Comparison of ENCODE assay signal across 8 cellular contexts in genomic region chr1:26111530-26112406, GRCh38. TPM values are rescaled to one million over a fixed set of nuclear protein-coding genes. Genes with fewer than 3 reads are reported as not detected.
DNase-seq lines count a peak whose midpoint lies in the region; ATAC-seq and TF ChIP-seq lines count a peak whose summit lies in the region.

Gene PDIK1L (plus strand): TSS chr1:26111824. CDS start chr1:26114309, 2,485 bp downstream.

- H3K4me3 Mint-ChIP-seq in CD14-positive monocyte = peak within 1 kb of the TSS; percentile 91 to 96

- H3K9me3 Mint-ChIP-seq in CD14-positive monocyte = no peaks in the 10 kb centered on the region

- peak within 1 kb of the TSS; percentile 99 for H3K4me3 ChIP-seq in lower leg skin (ENCODE audit: low read depth, poor library complexity, severe bottlenecking)

- WGBS in lower leg skin, 2 donors = 0 to 2% methylated on average over 5 to 52 of the region's 96 CpGs

- no peak for TF ChIP-seq CTCF in CD14-positive monocyte (IDR thresholded peaks at IDR 0.05)
- no peak for TF ChIP-seq CTCF in lower leg skin (IDR thresholded peaks at IDR 0.05)

- intact Hi-C loops in CD14-positive monocyte (cut with micrococcal nuclease) = loop anchor here in 1 of 2 donors (2.0 to 10.0 kb wide), 2 partner anchors 15 to 203 kb away; partner anchors contain the start of gene CD52
- intact Hi-C loops in lower leg skin (cut with DNase I; ENCODE audit: low total_unique reads) = no loop called here

- peaks cover 17% of the 10 kb centered on the region for H3K4me1 Mint-ChIP-seq in CD14-positive monocyte

- DNase-seq in CD14-positive monocyte (ENCODE audit: low spot score) = peak; percentile 93
- peak; percentile 92 for DNase-seq in HK-2 (ENCODE audit: unreplicated experiment)
- peak; percentile 97 for DNase-seq in NCI-H82 (lab: John Stamatoyannopoulos, UW)
- peak; percentile 93 to 94 for DNase-seq in activated CD4-positive, alpha-beta T cell treated with anti-CD3 and anti-CD28 coated beads, Interleukin-2, amount 50 U/mL, for 48 hours
- peak; percentile 98 for DNase-seq in dermis blood vessel endothelial cell
- DNase-seq in lower leg skin (ENCODE audit: low spot score in 2 of 2) = peak; percentile 88 to 98
- peak; percentile 93 for DNase-seq in stimulated activated CD4-positive, alpha-beta T cell treated with anti-CD3 and anti-CD28 coated beads, Interleukin-4, amount 100 ng/mL, for 24 hours

- peak; percentile 72 for ATAC-seq in GM19452 (IDR thresholded peaks at IDR 0.05; ENCODE audit: unreplicated experiment)

- H3K27ac Mint-ChIP-seq in CD14-positive monocyte = peak within 1 kb of the TSS; percentile 85 to 93 (median 90)

- peaks cover 13 to 24% of the 10 kb centered on the region in 2 donors for H3K36me3 Mint-ChIP-seq in CD14-positive monocyte

- H3K27me3 Mint-ChIP-seq in CD14-positive monocyte (ENCODE audit: low read depth in 3 of 3) = peaks cover 0 to 3% (median 2%) of the 10 kb centered on the region in 3 donors

- TF ChIP-seq POLR2A in lower leg skin (IDR thresholded peaks at IDR 0.05) = no peak

RNA-seq across cellular contexts. Expression of gene PDIK1L, which starts in this region (rescaled TPM):
- 1 to 10 TPM; 2.3 to 2.5 TPM for polyA plus RNA-seq in CD14-positive monocyte
- total RNA-seq in dermis blood vessel endothelial cell (6.7 and 8.2 TPM in 2 replicates), lower leg skin (10 to 100 TPM; 14.0 to 16.7 (median 14.4) TPM)

Comparison
In these comparisons a context has a peak if more than half of its experiments do, and no peak if none do; other contexts are left out.
1. Peak in every context shown above with its lines: DNase-seq, ATAC-seq and H3K4me3 ChIP-seq.